ENCODE assay signal across 22 cellular contexts in genomic region chr2:24439971-24440340, GRCh38.
"Had no signal": no experiment of that assay in that cellular context is flagged by ENCODE, and none has a peak within 500 bp of the region (broad histone marks: within the 10 kb centered on the region; RNA-seq: fewer than 3 reads in every experiment).

No MANE protein-coding gene starts in this region.

- H3K4me3 Mint-ChIP-seq: activated B cell treated with CpG ODN at 0.5 μM for 24 hours; activated CD4-positive, alpha-beta memory T cell treated with anti-CD3 and anti-CD28 coated beads for 36 hours; activated CD4-positive, alpha-beta T cell treated with anti-CD3 and anti-CD28 coated beads, Interleukin-2, amount 10 ng/mL, durations not matched to agents 24 days and 14 days; activated naive CD8-positive, alpha-beta T cell treated with anti-CD3 and anti-CD28 coated beads, Interleukin-2, amount 10 ng/mL, durations not matched to agents 7 days and 5 days; activated T-cell treated with anti-CD3 and anti-CD28 coated beads, Interleukin-2, amount 50 U/mL, for 72 hours; T-helper 17 cell had no signal

- H3K27me3 Mint-ChIP-seq: activated B cell treated with CpG ODN at 0.5 μM for 24 hours; activated CD4-positive, alpha-beta memory T cell treated with anti-CD3 and anti-CD28 coated beads for 36 hours; T-helper 17 cell had no signal

- H3K9me3 Mint-ChIP-seq: activated B cell treated with CpG ODN at 0.5 μM for 24 hours; activated CD4-positive, alpha-beta memory T cell treated with anti-CD3 and anti-CD28 coated beads for 36 hours; activated CD4-positive, alpha-beta T cell treated with anti-CD3 and anti-CD28 coated beads, Interleukin-2, amount 10 ng/mL, durations not matched to agents 24 days and 14 days; activated naive CD8-positive, alpha-beta T cell treated with anti-CD3 and anti-CD28 coated beads, Interleukin-2, amount 10 ng/mL, durations not matched to agents 7 days and 5 days; activated T-cell treated with anti-CD3 and anti-CD28 coated beads, Interleukin-2, amount 50 U/mL, for 72 hours had no signal

- H3K27me3 ChIP-seq: breast epithelium had no signal

- H3K9me3 ChIP-seq: breast epithelium had no signal

- H3K4me2 ChIP-seq: PC-9 had no signal

- ATAC-seq: activated T-cell treated with anti-CD3 and anti-CD28 coated beads, Interleukin-2, amount 50 U/mL, for 72 hours; T-helper 17 cell had no signal

- H3K27ac Mint-ChIP-seq: activated B cell treated with CpG ODN at 0.5 μM for 24 hours; activated CD4-positive, alpha-beta memory T cell treated with anti-CD3 and anti-CD28 coated beads for 36 hours; activated CD4-positive, alpha-beta T cell treated with anti-CD3 and anti-CD28 coated beads, Interleukin-2, amount 10 ng/mL, durations not matched to agents 24 days and 14 days; activated naive CD8-positive, alpha-beta T cell treated with anti-CD3 and anti-CD28 coated beads, Interleukin-2, amount 10 ng/mL, durations not matched to agents 7 days and 5 days; activated T-cell treated with anti-CD3 and anti-CD28 coated beads, Interleukin-2, amount 50 U/mL, for 72 hours; T-helper 17 cell had no signal

- H3K36me3 ChIP-seq: breast epithelium had no signal

- DNase-seq: activated B cell treated with CpG ODN at 0.5 μM for 24 hours; activated CD4-positive, alpha-beta memory T cell treated with anti-CD3 and anti-CD28 coated beads for 36 hours; activated CD4-positive, alpha-beta T cell treated with anti-CD3 and anti-CD28 coated beads for 1 hour; activated CD4-positive, alpha-beta T cell treated with anti-CD3 and anti-CD28 coated beads, Interleukin-2, amount 10 ng/mL, durations not matched to agents 24 days and 14 days; activated CD8-positive, alpha-beta memory T cell treated with anti-CD3 and anti-CD28 coated beads for 24 hours; activated naive CD4-positive, alpha-beta T cell treated with anti-CD3 and anti-CD28 coated beads, Interleukin-2, amount 50 U/mL, for 16 hours; activated naive CD8-positive, alpha-beta T cell treated with anti-CD3 and anti-CD28 coated beads, Interleukin-2, amount 10 ng/mL, durations not matched to agents 7 days and 5 days; activated T-cell treated with anti-CD3 and anti-CD28 coated beads, Interleukin-2, amount 50 U/mL, for 72 hours; aorta; caudate nucleus; MM.1S; NCI-H1105 treated with DMSO at 0.1 percent for 48 hours; NCI-H1436 treated with DMSO at 0.1 percent for 48 hours; NCI-H187; NCI-H2081; NCI-H446; NCI-H524; PC-9; SHP77 treated with DMSO at 0.1 percent for 48 hours; T-helper 17 cell; T-helper 9 cell had no signal

- H2AFZ ChIP-seq: PC-9 had no signal

- H3K4me1 Mint-ChIP-seq: activated B cell treated with CpG ODN at 0.5 μM for 24 hours; activated CD4-positive, alpha-beta T cell treated with anti-CD3 and anti-CD28 coated beads, Interleukin-2, amount 10 ng/mL, durations not matched to agents 24 days and 14 days; activated naive CD8-positive, alpha-beta T cell treated with anti-CD3 and anti-CD28 coated beads, Interleukin-2, amount 10 ng/mL, durations not matched to agents 7 days and 5 days had no signal

- H3K4me3 ChIP-seq: breast epithelium, PC-9 had no signal

- H3K36me3 Mint-ChIP-seq: activated CD4-positive, alpha-beta memory T cell treated with anti-CD3 and anti-CD28 coated beads for 36 hours; activated naive CD8-positive, alpha-beta T cell treated with anti-CD3 and anti-CD28 coated beads, Interleukin-2, amount 10 ng/mL, durations not matched to agents 7 days and 5 days had no signal

- H3K27ac ChIP-seq: PC-9 had no signal
